In genomic region chr18:66638856-66639621, GRCh38 we compare ENCODE assay signal across 31 cellular contexts. TPM values are rescaled to one million over a fixed set of nuclear protein-coding genes. Genes with fewer than 3 reads are reported as not detected.
DNase-seq lines count a peak whose midpoint lies in the region; ATAC-seq, FAIRE-seq and TF ChIP-seq lines count a peak whose summit lies in the region.
"Had no signal": no experiment of that assay in that cellular context is flagged by ENCODE, and none has a peak within 500 bp of the region (broad histone marks: within the 10 kb centered on the region; RNA-seq: fewer than 3 reads in every experiment).

No MANE protein-coding gene starts in this region.

- no peaks in the 10 kb centered on the region for H3K36me3 Mint-ChIP-seq in astrocyte (ENCODE audit: low read depth, unreplicated experiment)
- H3K36me3 Mint-ChIP-seq: activated naive CD8-positive, alpha-beta T cell; CD4-positive, CD25-positive, alpha-beta regulatory T cell; memory B cell; neural progenitor cell; stimulated activated memory B cell treated with anti-CD40 and anti-IgM and Interleukin-4, amounts not matched to agents 10 μg/mL and 1 μg/mL and 100 μg/mL, for 72 hours; T-cell had no signal

- TF ChIP-seq CTCF in HL-60 (IDR thresholded peaks at IDR 0.05; ENCODE audit: insufficient read depth, low read length): no peak
- no peak for TF ChIP-seq CTCF in OCI-LY3 (IDR thresholded peaks at IDR 0.05; ENCODE audit: low read depth, low read length)
- TF ChIP-seq CTCF in astrocyte (IDR thresholded peaks at IDR 0.05; ENCODE audit: insufficient read depth, low read depth, low read length): no peak
- TF ChIP-seq CTCF in upper lobe of right lung (IDR thresholded peaks at IDR 0.05): no peak

- peaks cover 17% of the 10 kb centered on the region for H3K4me1 ChIP-seq in OCI-LY3 (ENCODE audit: low read length)
- H3K4me1 ChIP-seq in astrocyte (ENCODE audit: insufficient read depth, low read length): no peaks in the 10 kb centered on the region
- no peaks in the 10 kb centered on the region for H3K4me1 ChIP-seq in upper lobe of right lung
- H3K4me1 ChIP-seq: esophagus muscularis mucosa, neural progenitor cell had no signal

- H3K9me3 ChIP-seq in OCI-LY3 (ENCODE audit: insufficient read depth, low read length): no peaks in the 10 kb centered on the region
- H3K9me3 ChIP-seq in astrocyte (ENCODE audit: insufficient read depth, low read depth, low read length): no peaks in the 10 kb centered on the region
- H3K9me3 ChIP-seq in upper lobe of right lung: no peaks in the 10 kb centered on the region

- no peak overlapping the region for H3K4me3 ChIP-seq in HL-60 (replicated peaks; ENCODE audit: insufficient read depth, low read length)
- no peak overlapping the region for H3K4me3 ChIP-seq in OCI-LY3 (ENCODE audit: low read length)
- no peak overlapping the region for H3K4me3 ChIP-seq in astrocyte (ENCODE audit: insufficient read depth, low read depth, low read length)
- no peak overlapping the region for H3K4me3 ChIP-seq in upper lobe of right lung
- H3K4me3 ChIP-seq: coronary artery, esophagus muscularis mucosa, neural progenitor cell had no signal

- DNase-seq in HL-60 (ENCODE audit: low read depth in 1 of 2, low spot score in 1 of 2) (peak in 1 of 2 experiments; percentile 35), astrocyte (ENCODE audit: low read depth) (no peak), upper lobe of right lung (no peak), NCI-H1092 (lab: John Stamatoyannopoulos, UW) (no peak)
- DNase-seq in activated naive CD4-positive, alpha-beta T cell treated with anti-CD3 and anti-CD28 coated beads, Interleukin-2, amount 50 U/mL, for 16 hours: no peak
- DNase-seq: activated CD4-positive, alpha-beta T cell treated with anti-CD3 and anti-CD28 coated beads for 1 hour; activated CD8-positive, alpha-beta T cell treated with anti-CD3 and anti-CD28 coated beads, Interleukin-2, amount 10 ng/mL, durations not matched to agents 7 days and 5 days; aorta; CD4-positive, CD25-positive, alpha-beta regulatory T cell; effector memory CD8-positive, alpha-beta T cell; H7; NCI-H1436 treated with DMSO at 0.1 percent for 48 hours; NCI-H2107; NCI-H774; SHP77; stimulated activated CD4-positive, alpha-beta T cell treated with anti-CD3 and anti-CD28 coated beads, Interleukin-4, amount 100 ng/mL, for 24 hours; T-cell had no signal

- no peaks in the 10 kb centered on the region for H3K27me3 Mint-ChIP-seq in astrocyte (ENCODE audit: low read depth, unreplicated experiment)
- H3K27me3 Mint-ChIP-seq: activated naive CD8-positive, alpha-beta T cell; CD4-positive, CD25-positive, alpha-beta regulatory T cell; effector memory CD8-positive, alpha-beta T cell; memory B cell; stimulated activated memory B cell treated with anti-CD40 and anti-IgM and Interleukin-4, amounts not matched to agents 10 μg/mL and 1 μg/mL and 100 μg/mL, for 72 hours; T-cell had no signal

- H3K4me3 Mint-ChIP-seq in astrocyte (ENCODE audit: unreplicated experiment): no peak overlapping the region
- H3K4me3 Mint-ChIP-seq: activated CD8-positive, alpha-beta T cell treated with anti-CD3 and anti-CD28 coated beads, Interleukin-2, amount 10 ng/mL, durations not matched to agents 7 days and 5 days; activated naive CD8-positive, alpha-beta T cell; CD4-positive, CD25-positive, alpha-beta regulatory T cell; effector memory CD8-positive, alpha-beta T cell; memory B cell; neural progenitor cell; stimulated activated memory B cell treated with anti-CD40 and anti-IgM and Interleukin-4, amounts not matched to agents 10 μg/mL and 1 μg/mL and 100 μg/mL, for 72 hours; T-cell had no signal

- peaks cover 3% of the 10 kb centered on the region for H3K36me3 ChIP-seq in OCI-LY3 (replicated peaks; ENCODE audit: low read depth, low read length)
- H3K36me3 ChIP-seq in astrocyte (ENCODE audit: insufficient read depth, low read length): no peaks in the 10 kb centered on the region
- no peaks in the 10 kb centered on the region for H3K36me3 ChIP-seq in upper lobe of right lung
- H3K36me3 ChIP-seq: esophagus muscularis mucosa, neural progenitor cell had no signal

- peaks cover 4% of the 10 kb centered on the region for H3K4me1 Mint-ChIP-seq in astrocyte (ENCODE audit: low read depth, unreplicated experiment)
- H3K4me1 Mint-ChIP-seq: CD4-positive, CD25-positive, alpha-beta regulatory T cell; memory B cell; neural progenitor cell; stimulated activated memory B cell treated with anti-CD40 and anti-IgM and Interleukin-4, amounts not matched to agents 10 μg/mL and 1 μg/mL and 100 μg/mL, for 72 hours; T-cell had no signal

- no peaks in the 10 kb centered on the region for H3K9me3 Mint-ChIP-seq in astrocyte (ENCODE audit: unreplicated experiment)
- H3K9me3 Mint-ChIP-seq: neural progenitor cell had no signal

- H3K79me2 ChIP-seq in OCI-LY3 (ENCODE audit: low read length) (no peaks in the 10 kb centered on the region), astrocyte (ENCODE audit: insufficient read depth, low read length) (no peaks in the 10 kb centered on the region)

- no peak overlapping the region for H3K27ac Mint-ChIP-seq in astrocyte (ENCODE audit: unreplicated experiment)
- H3K27ac Mint-ChIP-seq: activated CD8-positive, alpha-beta T cell treated with anti-CD3 and anti-CD28 coated beads, Interleukin-2, amount 10 ng/mL, durations not matched to agents 7 days and 5 days; activated naive CD8-positive, alpha-beta T cell; activated T-helper 2 cell treated with anti-CD3 and anti-CD28 coated beads, Interferon-gamma antibody, Interleukin-2, Interleukin-4, amounts not matched to agents 10 μg/mL and 5 μg/mL and 100 μg/mL, durations not matched to agents 14 hours and 24 hours and 36 hours; CD4-positive, CD25-positive, alpha-beta regulatory T cell; effector memory CD8-positive, alpha-beta T cell; memory B cell; neural progenitor cell; stimulated activated memory B cell treated with anti-CD40 and anti-IgM and Interleukin-4, amounts not matched to agents 10 μg/mL and 1 μg/mL and 100 μg/mL, for 72 hours; T-cell had no signal

- intact Hi-C loops in upper lobe of right lung (cut with DNase I): no loop called here

- H4K20me1 ChIP-seq in OCI-LY3 (ENCODE audit: insufficient read depth, low read length) (no peaks in the 10 kb centered on the region), astrocyte (ENCODE audit: insufficient read depth, low read length) (no peaks in the 10 kb centered on the region)

- H3K9ac ChIP-seq in OCI-LY3 (ENCODE audit: low read length) (no peak overlapping the region), astrocyte (ENCODE audit: low read length) (no peak overlapping the region)
- H3K9ac ChIP-seq: neural progenitor cell had no signal

- H3K27ac ChIP-seq in HL-60 (replicated peaks) (peak overlapping the region; percentile 30; the same call in 1 of the 2 replicates), OCI-LY3 (ENCODE audit: low read length) (peak overlapping the region; percentile 32), astrocyte (ENCODE audit: low read depth, low read length) (no peak overlapping the region), upper lobe of right lung (no peak overlapping the region)
- H3K27ac ChIP-seq: coronary artery, esophagus muscularis mucosa, neural progenitor cell had no signal

- H3K4me2 ChIP-seq in OCI-LY3 (ENCODE audit: low read length): peak overlapping the region; percentile 4; the same call in 1 of the 2 replicates
- H3K4me2 ChIP-seq in astrocyte (ENCODE audit: low read length): no peak overlapping the region
- H3K4me2 ChIP-seq: neural progenitor cell had no signal

- ATAC-seq in upper lobe of right lung: peak; percentile 64
- ATAC-seq in HG03565 (IDR thresholded peaks at IDR 0.05; ENCODE audit: unreplicated experiment): no peak
- ATAC-seq: activated CD8-positive, alpha-beta T cell treated with anti-CD3 and anti-CD28 coated beads, Interleukin-2, amount 10 ng/mL, durations not matched to agents 7 days and 5 days; effector memory CD8-positive, alpha-beta T cell; sciatic nerve; stimulated activated memory B cell treated with anti-CD40 and anti-IgM and Interleukin-4, amounts not matched to agents 10 μg/mL and 1 μg/mL and 100 μg/mL, for 72 hours; T-cell had no signal

- no peaks in the 10 kb centered on the region for H3K27me3 ChIP-seq in HL-60 (ENCODE audit: insufficient read depth, poor library complexity, severe bottlenecking)
- no peaks in the 10 kb centered on the region for H3K27me3 ChIP-seq in OCI-LY3 (ENCODE audit: low read depth, low read length)
- no peaks in the 10 kb centered on the region for H3K27me3 ChIP-seq in astrocyte (ENCODE audit: insufficient read depth, low read length)
- no peaks in the 10 kb centered on the region for H3K27me3 ChIP-seq in upper lobe of right lung
- H3K27me3 ChIP-seq: esophagus muscularis mucosa, neural progenitor cell had no signal

- no peak overlapping the region for H2AFZ ChIP-seq in OCI-LY3 (ENCODE audit: low read depth, low read length)
- no peak overlapping the region for H2AFZ ChIP-seq in astrocyte (ENCODE audit: low read depth, low read length)
- H2AFZ ChIP-seq: neural progenitor cell had no signal

- FAIRE-seq in astrocyte (lab: Jason Lieb, UNC): peak; percentile 17
- FAIRE-seq: frontal cortex, GM19239, TTC549, urothelium cell line had no signal

RNA-seq across cellular contexts. Expression of gene CDH19, which starts 35.1 kb away (rescaled TPM):
- total RNA-seq in astrocyte: not detected in 2 replicates
- 1.4 TPM for total RNA-seq in upper lobe of right lung
- total RNA-seq: activated CD8-positive, alpha-beta T cell treated with anti-CD3 and anti-CD28 coated beads, Interleukin-2, amount 10 ng/mL, durations not matched to agents 7 days and 5 days; activated T-helper 2 cell treated with anti-CD3 and anti-CD28 coated beads, Interferon-gamma antibody, Interleukin-2, Interleukin-4, amounts not matched to agents 10 μg/mL and 5 μg/mL and 100 μg/mL, durations not matched to agents 14 hours and 24 hours and 36 hours; CD4-positive, CD25-positive, alpha-beta regulatory T cell; H7; T-cell had no signal

Comparison
In these comparisons a context has a peak if more than half of its experiments do, and no peak if none do; other contexts are left out.
1. H3K27ac ChIP-seq: peak in HL-60 (single experiment) and OCI-LY3 (single experiment); none in astrocyte (single experiment) and upper lobe of right lung (single experiment).